10 cellular contexts compared by ENCODE assay signal in the genomic region with DNA sequence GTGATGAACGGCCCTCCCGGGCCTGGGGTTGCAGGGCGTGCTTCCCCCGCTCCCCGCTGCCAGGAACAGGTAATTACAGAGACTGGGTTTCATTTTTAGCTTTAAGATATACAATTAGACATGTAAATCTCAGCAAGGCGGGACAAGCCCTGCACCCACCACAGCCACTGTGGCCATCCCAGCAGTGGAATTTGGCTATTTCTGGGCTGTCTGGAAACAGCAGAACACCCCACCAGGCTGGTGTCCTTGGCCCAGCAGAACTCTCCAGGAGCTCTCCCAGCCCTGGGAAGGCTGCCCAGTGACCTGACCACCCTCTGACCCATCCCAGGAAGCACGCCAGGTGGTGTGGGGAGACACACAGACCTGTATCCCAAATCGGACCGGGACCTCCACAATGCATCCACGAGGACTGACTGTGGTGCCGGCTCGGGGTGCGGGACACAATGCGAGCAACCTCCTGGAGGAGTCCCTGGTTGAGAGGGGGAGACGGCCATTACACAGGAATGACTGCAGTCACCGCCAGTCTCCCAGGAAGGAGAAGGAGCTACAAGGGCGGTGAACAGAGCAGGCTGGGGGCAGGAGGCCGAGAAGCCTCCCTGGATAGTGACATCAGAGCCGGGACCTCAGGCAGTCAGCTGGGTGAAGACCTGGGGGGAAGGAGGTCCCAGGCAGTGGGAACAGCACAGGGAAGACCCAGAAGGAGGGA. TPM values are rescaled to one million over a fixed set of nuclear protein-coding genes. Genes with fewer than 3 reads are reported as not detected.
DNase-seq lines count a peak whose midpoint lies in the region; ATAC-seq and TF ChIP-seq lines count a peak whose summit lies in the region.
"Had no signal": no experiment of that assay in that cellular context is flagged by ENCODE, and none has a peak within 500 bp of the region (broad histone marks: within the 10 kb centered on the region; RNA-seq: fewer than 3 reads in every experiment).

No MANE protein-coding gene starts in this region.

- H2BK5ac ChIP-seq in IMR-90 (ENCODE audit: low read depth, low read length, poor library complexity, severe bottlenecking): peak overlapping the region; percentile 8

- H2BK120ac ChIP-seq in IMR-90 (ENCODE audit: low read depth, low read length): peak overlapping the region; percentile 84

- 80% methylated on average over 5 of the region's 19 CpGs; no CpG with 5 or more reads in 1 of the 2 experiments for WGBS in IMR-90 (ENCODE audit: extremely low coverage in 2 of 2, insufficient read length in 1 of 2), 2 experiments

- H3K79me2 ChIP-seq in osteoblast (ENCODE audit: insufficient read depth, low read length): peaks cover 93% of the 10 kb centered on the region

- no peak overlapping the region; the same call in 1 of the 2 replicates for H4K5ac ChIP-seq in IMR-90 (ENCODE audit: low read depth, low read length)

- in situ Hi-C loops in IMR-90 (cut with MboI; ENCODE audit: low sequenced_read_pairs): no loop called here

- H2BK20ac ChIP-seq in IMR-90 (ENCODE audit: low read depth, low read length): peak overlapping the region; percentile 61

- peak overlapping the region; percentile 39; the same call in 1 of the 2 replicates for H3K14ac ChIP-seq in IMR-90 (replicated peaks; ENCODE audit: low read depth, low read length)

- TF ChIP-seq CTCF in AG10803 (conservative IDR thresholded peaks at IDR 0.05; ENCODE audit: low read length) (no peak), IMR-90 (conservative IDR thresholded peaks at IDR 0.05; ENCODE audit: low read depth, low read length) (no peak), osteoblast (IDR thresholded peaks at IDR 0.05; ENCODE audit: extremely low read depth, low read depth, low read length) (no peak)

- H3K4me1 ChIP-seq in IMR-90 (ENCODE audit: control insufficient read depth, insufficient read depth, low read length): peaks cover 49% of the 10 kb centered on the region
- peaks cover 23% of the 10 kb centered on the region for H3K4me1 ChIP-seq in osteoblast (ENCODE audit: insufficient read depth, low read length)

- H3K36me3 ChIP-seq in IMR-90 (ENCODE audit: control insufficient read depth, insufficient read depth, low read length) (no peaks in the 10 kb centered on the region), osteoblast (ENCODE audit: insufficient read depth, low read length) (no peaks in the 10 kb centered on the region)

- peak overlapping the region; percentile 84; the same call in 1 of the 3 replicates for H2BK15ac ChIP-seq in IMR-90 (ENCODE audit: low read depth, low read length)

- ATAC-seq in IMR-90 (ENCODE audit: low read depth) (no peak), GM19397 (IDR thresholded peaks at IDR 0.05; ENCODE audit: unreplicated experiment) (no peak)
- no peak for ATAC-seq in central memory CD8-positive, alpha-beta T cell (replicated peaks; ENCODE audit: extremely low read depth, poor library complexity, severe bottlenecking)

- H2AK9ac ChIP-seq in IMR-90 (replicated peaks; ENCODE audit: low read depth, low read length, poor library complexity): peak overlapping the region; percentile 44

- H3K4me3 Mint-ChIP-seq in central memory CD8-positive, alpha-beta T cell: peak overlapping the region; percentile 23

- BruUV-seq in IMR-90 (replicated peaks; lab: Mats Ljungman, UMichigan): no TSS peak

- H2AK5ac ChIP-seq in IMR-90 (ENCODE audit: low read depth, low read length): peak overlapping the region; percentile 91; the same call in 1 of the 2 replicates

- H3K79me1 ChIP-seq in IMR-90 (ENCODE audit: low read depth in 1 of 2, low read length in 2 of 2): peaks cover 53 to 83% of the 10 kb centered on the region in 2 experiments

- no peak overlapping the region for H3K9ac ChIP-seq in IMR-90 (ENCODE audit: low read depth, low read length)

- H2AFZ ChIP-seq in IMR-90 (replicated peaks; ENCODE audit: low read length, poor library complexity): no peak overlapping the region
- H2AFZ ChIP-seq in osteoblast (ENCODE audit: low read length): no peak overlapping the region

- H4K20me1 ChIP-seq in IMR-90 (ENCODE audit: insufficient read depth, low read length) (no peaks in the 10 kb centered on the region), osteoblast (ENCODE audit: insufficient read depth, low read length) (peaks cover 27% of the 10 kb centered on the region)

- no peaks in the 10 kb centered on the region for H3K9me3 Mint-ChIP-seq in central memory CD8-positive, alpha-beta T cell

- no peak overlapping the region for H3K18ac ChIP-seq in IMR-90 (ENCODE audit: low read depth, low read length)

- H4K91ac ChIP-seq in IMR-90 (ENCODE audit: insufficient read depth, low read depth, low read length): peak overlapping the region; percentile 62

- dilution Hi-C loops in IMR-90 (cut with HindIII; ENCODE audit: low sequenced_read_pairs, unreplicated experiment): no loop called here

- peak overlapping the region; percentile 20 for H3K4me3 ChIP-seq in AG10803 (ENCODE audit: low read length)
- H3K4me3 ChIP-seq in IMR-90 (ENCODE audit: insufficient read depth, low read depth, low read length): no peak overlapping the region
- no peak overlapping the region for H3K4me3 ChIP-seq in osteoblast (ENCODE audit: insufficient read depth, low read length)

- intact Hi-C loops in IMR-90 (cut with micrococcal nuclease): no loop called here

- CTCF ChIA-PET in IMR-90 (lab: Yijun Ruan, JAX): interaction anchor here (0.5 to 1.4 kb wide), 2 partner anchors 72 to 195 kb away, joined by 3 to 4 read pairs; no protein-coding TSS in a partner anchor

- DNase-seq in AG10803 (ENCODE audit: low read depth): no peak
- no peak for DNase-seq in IMR-90
- no peak for DNase-seq in central memory CD8-positive, alpha-beta T cell (ENCODE audit: low spot score in 2 of 2)
- DNase-seq in osteoblast (ENCODE audit: insufficient read length, low spot score, missing footprints): peak; percentile 54
- no peak for DNase-seq in HuH-7.5 (ENCODE audit: low spot score)
- DNase-seq in SW 1271 (lab: John Stamatoyannopoulos, UW): no peak
- no peak for DNase-seq in foreskin melanocyte
- DNase-seq: mesendoderm, NCI-H526 had no signal

- H3K36me3 Mint-ChIP-seq in central memory CD8-positive, alpha-beta T cell (ENCODE audit: insufficient read depth): peaks cover 27% of the 10 kb centered on the region

- peak overlapping the region in 1 of 2 experiments; percentile 30; a peak in 1 of 4 replicates for H4K8ac ChIP-seq in IMR-90 (ENCODE audit: low read depth in 2 of 2, low read length in 2 of 2)

- H3K9me3 ChIP-seq in IMR-90 (ENCODE audit: control insufficient read depth, insufficient read depth, low read length) (no peaks in the 10 kb centered on the region; the same call in 1 of the 2 replicates), osteoblast (ENCODE audit: low read depth, low read length) (no peaks in the 10 kb centered on the region)

- H3K56ac ChIP-seq in IMR-90 (ENCODE audit: extremely low read depth, insufficient read depth, low read length): no peak overlapping the region

- H3K27me3 ChIP-seq in IMR-90 (ENCODE audit: control insufficient read depth, insufficient read depth, low read length): no peaks in the 10 kb centered on the region
- no peaks in the 10 kb centered on the region for H3K27me3 ChIP-seq in osteoblast (ENCODE audit: insufficient read depth, low read length)

- no peak overlapping the region for H3K23ac ChIP-seq in IMR-90 (ENCODE audit: low read depth, low read length)

- no peak for TF ChIP-seq POLR2A in IMR-90 (IDR thresholded peaks at IDR 0.05; ENCODE audit: low read depth, low read length)

- H3K27me3 Mint-ChIP-seq in central memory CD8-positive, alpha-beta T cell: no peaks in the 10 kb centered on the region

- POLR2A ChIA-PET in IMR-90 (lab: Charles Lee; ENCODE audit: unreplicated experiment): no interaction called here

- H3K27ac Mint-ChIP-seq in central memory CD8-positive, alpha-beta T cell (ENCODE audit: low read depth): peak overlapping the region; percentile 59

- peaks cover 89% of the 10 kb centered on the region for H3K4me1 Mint-ChIP-seq in central memory CD8-positive, alpha-beta T cell

- TF ChIP-seq RAD21 in IMR-90 (IDR thresholded peaks at IDR 0.05; ENCODE audit: low read length): no peak

- no peak overlapping the region for H3K27ac ChIP-seq in IMR-90 (ENCODE audit: insufficient read depth, low read length)
- H3K27ac ChIP-seq in osteoblast (ENCODE audit: low read depth, low read length): no peak overlapping the region

- peak overlapping the region; percentile 67 for H3K4ac ChIP-seq in IMR-90 (ENCODE audit: low read depth, low read length)

- peaks cover 26% of the 10 kb centered on the region for H3K9me1 ChIP-seq in IMR-90 (ENCODE audit: insufficient read depth, low read length)

- H3K4me2 ChIP-seq in IMR-90 (ENCODE audit: low read depth, low read length): no peak overlapping the region
- no peak overlapping the region for H3K4me2 ChIP-seq in osteoblast (ENCODE audit: insufficient read depth, low read length)

TF ChIP-seq in IMR-90, 13 proteins besides CTCF, POLR2A, EP300 and RAD21 (continues in another document):
- TF ChIP-seq MXI1 (IDR thresholded peaks at IDR 0.05; ENCODE audit: borderline replicate concordance, low read depth, low read length) (no peak), SMC3 (IDR thresholded peaks at IDR 0.05; ENCODE audit: low read depth, low read length) (no peak), FOS (IDR thresholded peaks at IDR 0.05; ENCODE audit: low read depth, low read length) (no peak), NFE2L2 (IDR thresholded peaks at IDR 0.05; ENCODE audit: low read depth, low read length) (no peak)

RNA-seq across cellular contexts. Expression of a gene that starts 17.3 kb away (rescaled TPM):
- total RNA-seq in IMR-90 (2012; rRNA removed) (1.1 TPM in 2 replicates), osteoblast (18.0 and 20.6 TPM in 2 replicates)
- polyA plus RNA-seq in IMR-90 (2012; rRNA removed): 17.5 and 23.2 TPM in 2 replicates
- 10.6 and 14.3 TPM in 2 replicates for polyA plus RNA-seq in IMR-90 (2012; cell fraction: cytosol; rRNA removed)
- 21.3 and 38.9 TPM in 2 replicates for polyA plus RNA-seq in IMR-90 (2012; cell fraction: nucleus; rRNA removed; ENCODE audit: low replicate concordance)

RNA-seq across cellular contexts. Expression of a gene that starts 25.9 kb away (rescaled TPM):
- total RNA-seq in IMR-90 (2012; rRNA removed) (10.8 TPM in 2 replicates), osteoblast (10.1 and 11.5 TPM in 2 replicates)
- 60.6 and 60.9 TPM in 2 replicates for polyA plus RNA-seq in IMR-90 (2012; rRNA removed)
- polyA plus RNA-seq in IMR-90 (2012; cell fraction: cytosol; rRNA removed): 40.8 and 52.3 TPM in 2 replicates
- polyA plus RNA-seq in IMR-90 (2012; cell fraction: nucleus; rRNA removed; ENCODE audit: low replicate concordance): 40.3 and 50.7 TPM in 2 replicates

RNA-seq across cellular contexts. Expression of a gene that starts 32.9 kb away (rescaled TPM):
- total RNA-seq in IMR-90 (2012; rRNA removed) (0.28 and 0.36 TPM in 2 replicates), osteoblast (2.2 and 3.5 TPM in 2 replicates)
- polyA plus RNA-seq in IMR-90 (2012; rRNA removed): 2.7 and 3.6 TPM in 2 replicates
- polyA plus RNA-seq in IMR-90 (2012; cell fraction: cytosol; rRNA removed): 2.5 and 3.4 TPM in 2 replicates
- polyA plus RNA-seq in IMR-90 (2012; cell fraction: nucleus; rRNA removed; ENCODE audit: low replicate concordance): 22.0 and 36.8 TPM in 2 replicates

RNA-seq across cellular contexts. Expression of a gene that starts 46.7 kb away (rescaled TPM):
- total RNA-seq in IMR-90 (2012; rRNA removed) (11.9 and 12.5 TPM in 2 replicates), osteoblast (29.5 and 33.7 TPM in 2 replicates)
- polyA plus RNA-seq in IMR-90 (2012; rRNA removed): 32.9 and 42.2 TPM in 2 replicates
- polyA plus RNA-seq in IMR-90 (2012; cell fraction: cytosol; rRNA removed): 18.6 and 48.3 TPM in 2 replicates
- polyA plus RNA-seq in IMR-90 (2012; cell fraction: nucleus; rRNA removed; ENCODE audit: low replicate concordance): 25.4 and 59.2 TPM in 2 replicates
